In genomic region chr19:18942692-18943091, GRCh38 we compare ENCODE assay signal across 29 cellular contexts. TPM values are rescaled to one million over a fixed set of nuclear protein-coding genes. Genes with fewer than 3 reads are reported as not detected.
DNase-seq lines count a peak whose midpoint lies in the region; ATAC-seq, FAIRE-seq and TF ChIP-seq lines count a peak whose summit lies in the region.
"Had no signal": no experiment of that assay in that cellular context is flagged by ENCODE, and none has a peak within 500 bp of the region (broad histone marks: within the 10 kb centered on the region; RNA-seq: fewer than 3 reads in every experiment).

No MANE protein-coding gene starts in this region.

- H2AFZ ChIP-seq in astrocyte (ENCODE audit: low read depth, low read length), result no peak overlapping the region
- H2AFZ ChIP-seq: parathyroid adenoma had no signal

- TF ChIP-seq CTCF in astrocyte (IDR thresholded peaks at IDR 0.05; ENCODE audit: insufficient read depth, low read depth, low read length), result no peak
- no peak for TF ChIP-seq CTCF in natural killer cell (IDR thresholded peaks at IDR 0.05)
- no peak for TF ChIP-seq CTCF in GM13976 (IDR thresholded peaks at IDR 0.05; ENCODE audit: borderline replicate concordance, control extremely low read depth, extremely low read depth, insufficient read depth, missing control alignments)

- no peak for DNase-seq in activated naive CD8-positive, alpha-beta T cell treated with anti-CD3 and anti-CD28 coated beads for 36 hours
- no peak for DNase-seq in astrocyte (ENCODE audit: low read depth)
- DNase-seq in natural killer cell, result no peak
- no peak for DNase-seq in GF-D8 (lab: John Stamatoyannopoulos, UW)
- no peak for DNase-seq in GM13976 (ENCODE audit: low spot score)
- no peak for DNase-seq in NCI-H446 treated with DMSO at 0.1 percent for 48 hours (lab: John Stamatoyannopoulos, UW)
- DNase-seq: activated CD4-positive, alpha-beta T cell treated with anti-CD3 and anti-CD28 coated beads for 36 hours; activated naive CD4-positive, alpha-beta T cell treated with anti-CD3 and anti-CD28 coated beads, Interleukin-2, amount 10 ng/mL, durations not matched to agents 7 days and 5 days; activated T-cell treated with anti-CD3 and anti-CD28 coated beads, Interleukin-2, amount 50 U/mL, for 48 hours; BE2C; Kasumi-1; NCI-H1048; NCI-H187; right lobe of liver; stimulated activated CD4-positive, alpha-beta T cell treated with anti-CD3 and anti-CD28 coated beads, Interleukin-15, amount 100 ng/mL, for 24 hours; stomach; T-helper 1 cell; tibial artery had no signal

- H4K20me1 ChIP-seq in astrocyte (ENCODE audit: insufficient read depth, low read length), result peaks cover 33% of the 10 kb centered on the region

- no peaks in the 10 kb centered on the region for H3K36me3 Mint-ChIP-seq in activated naive CD8-positive, alpha-beta T cell
- no peaks in the 10 kb centered on the region for H3K36me3 Mint-ChIP-seq in activated naive CD8-positive, alpha-beta T cell treated with anti-CD3 and anti-CD28 coated beads for 36 hours
- H3K36me3 Mint-ChIP-seq in astrocyte (ENCODE audit: low read depth, unreplicated experiment) (peaks cover 13% of the 10 kb centered on the region), natural killer cell (no peaks in the 10 kb centered on the region)
- H3K36me3 Mint-ChIP-seq: activated naive CD4-positive, alpha-beta T cell treated with anti-CD3 and anti-CD28 coated beads, Interleukin-2, amount 10 ng/mL, durations not matched to agents 7 days and 5 days had no signal

- no peak for FAIRE-seq in astrocyte (lab: Jason Lieb, UNC)
- FAIRE-seq: D721Med, endothelial cell of umbilical vein, GM12892, TTC549 had no signal

- H3K27ac ChIP-seq in astrocyte (ENCODE audit: low read depth, low read length), result no peak overlapping the region
- H3K27ac ChIP-seq: parathyroid adenoma, right lobe of liver, SJSA1, stomach, tibial artery had no signal

- H3K4me3 Mint-ChIP-seq in activated naive CD8-positive, alpha-beta T cell, result peak overlapping the region; percentile 11
- H3K4me3 Mint-ChIP-seq in activated naive CD8-positive, alpha-beta T cell treated with anti-CD3 and anti-CD28 coated beads for 36 hours, result no peak overlapping the region
- peak overlapping the region; percentile 76 for H3K4me3 Mint-ChIP-seq in astrocyte (ENCODE audit: unreplicated experiment)
- H3K4me3 Mint-ChIP-seq in natural killer cell, result peak overlapping the region; percentile 62
- H3K4me3 Mint-ChIP-seq: activated CD4-positive, alpha-beta T cell treated with anti-CD3 and anti-CD28 coated beads for 36 hours; activated naive CD4-positive, alpha-beta T cell treated with anti-CD3 and anti-CD28 coated beads, Interleukin-2, amount 10 ng/mL, durations not matched to agents 7 days and 5 days had no signal

- ATAC-seq in natural killer cell (no peak), GM18502 (IDR thresholded peaks at IDR 0.05; ENCODE audit: poor library complexity, unreplicated experiment) (no peak)
- ATAC-seq: activated CD4-positive, alpha-beta T cell treated with anti-CD3 and anti-CD28 coated beads for 36 hours; right lobe of liver had no signal

- H3K27ac Mint-ChIP-seq in activated naive CD8-positive, alpha-beta T cell, result no peak overlapping the region
- H3K27ac Mint-ChIP-seq in activated naive CD8-positive, alpha-beta T cell treated with anti-CD3 and anti-CD28 coated beads for 36 hours, result no peak overlapping the region
- H3K27ac Mint-ChIP-seq in astrocyte (ENCODE audit: unreplicated experiment), result peak overlapping the region; percentile 34
- no peak overlapping the region for H3K27ac Mint-ChIP-seq in natural killer cell
- H3K27ac Mint-ChIP-seq: activated CD4-positive, alpha-beta T cell treated with anti-CD3 and anti-CD28 coated beads for 36 hours; activated naive CD4-positive, alpha-beta T cell treated with anti-CD3 and anti-CD28 coated beads, Interleukin-2, amount 10 ng/mL, durations not matched to agents 7 days and 5 days had no signal

- in situ Hi-C loops in GM13976 (cut with MboI; ENCODE audit: low sequenced_read_pairs, unreplicated experiment), result no loop called here

- peaks cover under 1% of the 10 kb centered on the region for H3K36me3 ChIP-seq in astrocyte (ENCODE audit: insufficient read depth, low read length)
- H3K36me3 ChIP-seq: BE2C, right lobe of liver had no signal

- no peaks in the 10 kb centered on the region for H3K27me3 ChIP-seq in astrocyte (ENCODE audit: insufficient read depth, low read length)
- H3K27me3 ChIP-seq: right lobe of liver, SJSA1, tibial artery had no signal

- H3K4me1 ChIP-seq in astrocyte (ENCODE audit: insufficient read depth, low read length), result peaks cover 12% of the 10 kb centered on the region
- H3K4me1 ChIP-seq: BE2C, right lobe of liver had no signal

- no peaks in the 10 kb centered on the region for H3K9me3 Mint-ChIP-seq in activated naive CD8-positive, alpha-beta T cell (ENCODE audit: low read depth)
- no peaks in the 10 kb centered on the region for H3K9me3 Mint-ChIP-seq in activated naive CD8-positive, alpha-beta T cell treated with anti-CD3 and anti-CD28 coated beads for 36 hours
- no peaks in the 10 kb centered on the region for H3K9me3 Mint-ChIP-seq in astrocyte (ENCODE audit: unreplicated experiment)
- H3K9me3 Mint-ChIP-seq in natural killer cell, result no peaks in the 10 kb centered on the region
- H3K9me3 Mint-ChIP-seq: activated naive CD4-positive, alpha-beta T cell treated with anti-CD3 and anti-CD28 coated beads, Interleukin-2, amount 10 ng/mL, durations not matched to agents 7 days and 5 days; H9 had no signal

- H3K4me3 ChIP-seq in astrocyte (ENCODE audit: insufficient read depth, low read depth, low read length), result no peak overlapping the region
- H3K4me3 ChIP-seq: lung, right lobe of liver, SJSA1, stomach, tibial artery had no signal

- no peak overlapping the region for H3K4me2 ChIP-seq in astrocyte (ENCODE audit: low read length)

- H3K9me3 ChIP-seq in astrocyte (ENCODE audit: insufficient read depth, low read depth, low read length), result no peaks in the 10 kb centered on the region
- H3K9me3 ChIP-seq: BE2C, right lobe of liver, SJSA1, stomach, tibial artery had no signal

- no peak overlapping the region for H3K9ac ChIP-seq in astrocyte (ENCODE audit: low read length)
- H3K9ac ChIP-seq: parathyroid adenoma had no signal

- H3K79me2 ChIP-seq in astrocyte (ENCODE audit: insufficient read depth, low read length), result peaks cover 21% of the 10 kb centered on the region

- intact Hi-C loops in natural killer cell (cut with micrococcal nuclease), result no loop called here

- peaks cover 8% of the 10 kb centered on the region for H3K27me3 Mint-ChIP-seq in activated naive CD8-positive, alpha-beta T cell
- peaks cover 43% of the 10 kb centered on the region for H3K27me3 Mint-ChIP-seq in activated naive CD8-positive, alpha-beta T cell treated with anti-CD3 and anti-CD28 coated beads for 36 hours
- peaks cover 20% of the 10 kb centered on the region for H3K27me3 Mint-ChIP-seq in astrocyte (ENCODE audit: low read depth, unreplicated experiment)
- peaks cover 32 to 34% of the 10 kb centered on the region in 2 donors for H3K27me3 Mint-ChIP-seq in natural killer cell (ENCODE audit: low read depth in 2 of 2)

- H3K4me1 Mint-ChIP-seq in activated naive CD8-positive, alpha-beta T cell (ENCODE audit: low read depth), result peaks cover 7% of the 10 kb centered on the region
- peaks cover 5% of the 10 kb centered on the region for H3K4me1 Mint-ChIP-seq in activated naive CD8-positive, alpha-beta T cell treated with anti-CD3 and anti-CD28 coated beads for 36 hours
- H3K4me1 Mint-ChIP-seq in astrocyte (ENCODE audit: low read depth, unreplicated experiment), result peaks cover 6% of the 10 kb centered on the region
- peaks cover 0 to 19% of the 10 kb centered on the region in 2 donors for H3K4me1 Mint-ChIP-seq in natural killer cell

RNA-seq across cellular contexts. Expression of gene HOMER3, which starts 1.7 kb away (rescaled TPM):
- not detected for total RNA-seq in activated naive CD8-positive, alpha-beta T cell treated with anti-CD3 and anti-CD28 coated beads for 36 hours
- total RNA-seq in astrocyte, result 41.9 and 42.2 TPM in 2 replicates
- 1 to 10 TPM in 1 of 3 donors, under 1 TPM in 1, not detected in 1; 0.19 to 4.8 TPM for total RNA-seq in natural killer cell

RNA-seq across cellular contexts. Expression of gene DDX49, which starts 23.2 kb away (rescaled TPM):
- total RNA-seq in activated naive CD8-positive, alpha-beta T cell treated with anti-CD3 and anti-CD28 coated beads for 36 hours, result 10 to 100 TPM; 87.4 to 89.2 TPM
- total RNA-seq in astrocyte (61.2 and 68.3 TPM in 2 replicates), natural killer cell (10 to 100 TPM; 59.3 to 66.9 (median 62.9) TPM)

RNA-seq across cellular contexts. Expression of gene COPE, which starts 23.5 kb away (rescaled TPM):
- 100 to 1,000 TPM; 169 to 174 TPM for total RNA-seq in activated naive CD8-positive, alpha-beta T cell treated with anti-CD3 and anti-CD28 coated beads for 36 hours
- 265 and 298 TPM in 2 replicates for total RNA-seq in astrocyte
- total RNA-seq in natural killer cell, result 100 to 1,000 TPM; 204 to 228 (median 218) TPM

RNA-seq across cellular contexts. Expression of gene CERS1, which starts 46.7 kb away (rescaled TPM):
- total RNA-seq in activated naive CD8-positive, alpha-beta T cell treated with anti-CD3 and anti-CD28 coated beads for 36 hours, result under 1 TPM; 0.19 to 0.28 TPM
- 4.9 and 6.8 TPM in 2 replicates for total RNA-seq in astrocyte
- not detected for total RNA-seq in natural killer cell
- total RNA-seq: Daoy, right lobe of liver, SJSA1 had no signal
